In the genomic region with DNA sequence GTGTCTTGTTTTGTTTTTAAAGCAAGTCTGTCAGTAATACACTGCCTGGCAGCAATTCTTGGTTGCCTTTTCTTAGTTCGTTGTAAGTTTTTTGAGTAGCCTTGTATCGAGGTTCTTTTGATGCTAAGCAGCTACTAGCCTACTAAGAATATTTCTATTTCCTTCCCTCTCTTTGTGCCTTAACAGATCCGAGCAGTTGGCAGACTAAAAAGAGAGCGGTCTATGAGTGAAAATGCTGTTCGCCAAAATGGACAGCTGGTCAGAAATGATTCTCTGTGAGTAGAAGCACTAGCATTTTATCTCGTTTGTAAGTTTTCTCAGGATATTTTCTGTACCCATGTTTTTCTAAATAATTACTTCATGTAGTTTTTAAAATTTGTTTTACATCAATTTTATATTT, we compare ENCODE assay signal across 29 cellular contexts. TPM values are rescaled to one million over a fixed set of nuclear protein-coding genes. Genes with fewer than 3 reads are reported as not detected.
"Had no signal": no experiment of that assay in that cellular context is flagged by ENCODE, and none has a peak within 500 bp of the region (broad histone marks: within the 10 kb centered on the region; RNA-seq: fewer than 3 reads in every experiment).

No MANE protein-coding gene starts in this region.

- H3K27me3 ChIP-seq: adrenal gland had no signal

- H3K9me3 ChIP-seq: adrenal gland had no signal

- FAIRE-seq: bronchial epithelial cell, K562 had no signal

- DNase-seq: activated CD4-positive, alpha-beta memory T cell treated with anti-CD3 and anti-CD28 coated beads for 36 hours; activated CD4-positive, alpha-beta T cell treated with anti-CD3 and anti-CD28 coated beads, Interleukin-2, amount 10 ng/mL, durations not matched to agents 7 days and 5 days; activated CD4-positive, CD25-positive, alpha-beta regulatory T cell; activated CD8-positive, alpha-beta memory T cell treated with anti-CD3 and anti-CD28 coated beads for 24 hours; activated naive CD4-positive, alpha-beta T cell treated with anti-CD3 and anti-CD28 coated beads, Interleukin-2, amount 50 U/mL, for 16 hours; activated naive CD8-positive, alpha-beta T cell treated with anti-CD3 and anti-CD28 coated beads, Interleukin-2, amount 10 ng/mL, durations not matched to agents 7 days and 5 days; activated T-cell treated with anti-CD3 and anti-CD28 coated beads, Interleukin-2, amount 50 U/mL, for 4 hours; adrenal gland; aorta; Karpas-422; MM.1S; NCI-H146; NCI-H1930; NCI-H2171; NCI-H2227 treated with DMSO at 0.1 percent for 48 hours; NCI-H526; NCI-H774; OCI-M1; RPMI8226; T-helper 1 cell had no signal

- H3K4me3 ChIP-seq: adrenal gland, K562, SK-N-MC had no signal

- ATAC-seq: activated T-cell treated with anti-CD3 and anti-CD28 coated beads, Interleukin-2, amount 50 U/mL, for 4 hours; activated T-helper 17 cell treated with anti-CD3 and anti-CD28 coated beads, Interleukin-2, amount 50 U/mL, for 72 hours; K562; Panc1; Right ventricle myocardium inferior had no signal

- H3K27ac ChIP-seq: adrenal gland, SK-N-MC, VCaP had no signal

RNA-seq across cellular contexts. Expression of a gene that starts 39.0 kb away (rescaled TPM):
- total RNA-seq: activated CD4-positive, alpha-beta memory T cell treated with anti-CD3 and anti-CD28 coated beads for 36 hours; activated CD4-positive, alpha-beta T cell treated with anti-CD3 and anti-CD28 coated beads, Interleukin-2, amount 10 ng/mL, durations not matched to agents 7 days and 5 days; activated naive CD8-positive, alpha-beta T cell treated with anti-CD3 and anti-CD28 coated beads, Interleukin-2, amount 10 ng/mL, durations not matched to agents 7 days and 5 days; activated T-helper 17 cell treated with anti-CD3 and anti-CD28 coated beads, Interleukin-2, amount 50 U/mL, for 72 hours; aorta; bronchial epithelial cell; K562; Right ventricle myocardium inferior; T-helper 2 cell treated with Interferon-gamma antibody and Interleukin-4, amounts not matched to agents 100 ng/mL and 5 ng/mL, for 36 hours had no signal
- polyA plus RNA-seq: adrenal gland, K562 had no signal

RNA-seq across cellular contexts. Expression of a gene that starts 47.6 kb away (rescaled TPM):
- total RNA-seq: activated CD4-positive, alpha-beta memory T cell treated with anti-CD3 and anti-CD28 coated beads for 36 hours; activated CD4-positive, alpha-beta T cell treated with anti-CD3 and anti-CD28 coated beads, Interleukin-2, amount 10 ng/mL, durations not matched to agents 7 days and 5 days; activated naive CD8-positive, alpha-beta T cell treated with anti-CD3 and anti-CD28 coated beads, Interleukin-2, amount 10 ng/mL, durations not matched to agents 7 days and 5 days; activated T-cell treated with anti-CD3 and anti-CD28 coated beads, Interleukin-2, amount 50 U/mL, for 4 hours; activated T-helper 17 cell treated with anti-CD3 and anti-CD28 coated beads, Interleukin-2, amount 50 U/mL, for 72 hours; adrenal gland; aorta; bronchial epithelial cell; K562; NCI-H460; Right ventricle myocardium inferior; T-helper 2 cell treated with Interferon-gamma antibody and Interleukin-4, amounts not matched to agents 100 ng/mL and 5 ng/mL, for 36 hours had no signal
- polyA plus RNA-seq: adrenal gland, aorta, K562 had no signal
